18 cellular contexts compared by ENCODE assay signal in the genomic region with DNA sequence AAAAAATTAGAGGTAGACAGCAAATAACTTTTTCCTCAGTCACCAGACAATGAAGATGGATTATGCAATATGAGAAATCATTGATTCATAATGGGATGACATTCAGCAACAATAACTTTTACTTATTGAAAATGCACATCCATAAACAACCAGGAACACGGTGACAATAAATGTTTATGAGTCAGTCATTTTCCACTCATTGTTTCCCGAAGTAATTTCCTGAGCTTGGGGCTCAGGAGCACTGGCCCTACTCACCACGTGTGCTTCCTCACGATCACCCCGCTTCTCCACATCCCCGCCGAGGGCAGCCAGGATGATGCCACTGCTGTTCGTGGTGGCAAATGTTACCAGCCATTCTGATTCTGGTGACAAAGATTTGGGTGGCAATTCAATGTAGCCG.
"Had no signal": no experiment of that assay in that cellular context is flagged by ENCODE, and none has a peak within 500 bp of the region (broad histone marks: within the 10 kb centered on the region; RNA-seq: fewer than 3 reads in every experiment).

No MANE protein-coding gene starts in this region.

- H3K36me3 ChIP-seq: ascending aorta, prostate gland, right atrium auricular region had no signal

- H3K27ac ChIP-seq: ascending aorta, cardiac muscle cell, dorsolateral prefrontal cortex, neural progenitor cell, prostate gland, right atrium auricular region, skin epidermis, VCaP had no signal

- H3K4me2 ChIP-seq: neural progenitor cell had no signal

- H2AFZ ChIP-seq: neural progenitor cell had no signal

- H3K4me3 ChIP-seq: ascending aorta, cardiac muscle cell, dorsolateral prefrontal cortex, neural progenitor cell, prostate gland, right atrium auricular region, skin epidermis had no signal

- DNase-seq: activated CD4-positive, alpha-beta T cell treated with anti-CD3 and anti-CD28 coated beads, Interleukin-2, amount 50 U/mL, for 1 hour; activated CD4-positive, CD25-positive, alpha-beta regulatory T cell treated with anti-CD3 and anti-CD28 coated beads, Interleukin-2, amount 50 U/mL, for 72 hours; activated CD8-positive, alpha-beta memory T cell treated with anti-CD3 and anti-CD28 coated beads, Interleukin-2, amount 50 U/mL, for 48 hours; activated gamma-delta T cell; activated T-cell treated with anti-CD3 and anti-CD28 coated beads, Interleukin-2, amount 50 U/mL, for 72 hours; dorsolateral prefrontal cortex; foreskin melanocyte; hypothalamus; naive B cell; stimulated activated CD4-positive, alpha-beta T cell treated with anti-CD3 and anti-CD28 coated beads, Interleukin-15, amount 100 ng/mL, for 24 hours; stimulated activated CD4-positive, alpha-beta T cell treated with anti-CD3 and anti-CD28 coated beads, Interleukin-2, amount 100 ng/mL, for 48 hours had no signal

- H3K9me3 ChIP-seq: ascending aorta, prostate gland had no signal

- H3K4me1 ChIP-seq: ascending aorta, neural progenitor cell, prostate gland, right atrium auricular region had no signal

- H3K27me3 ChIP-seq: ascending aorta, cardiac muscle cell, dorsolateral prefrontal cortex, neural progenitor cell, right atrium auricular region had no signal
